ENCODE assay signal across 25 cellular contexts in genomic region chr10:14403846-14404623, GRCh38.
A peak's percentile ranks its signal among the peaks of the same experiment; 100 is the strongest.
DNase-seq lines count a peak whose midpoint lies in the region; ATAC-seq, FAIRE-seq and TF ChIP-seq lines count a peak whose summit lies in the region.
"Had no signal": no experiment of that assay in that cellular context is flagged by ENCODE, and none has a peak within 500 bp of the region (broad histone marks: within the 10 kb centered on the region; RNA-seq: fewer than 3 reads in every experiment).

No MANE protein-coding gene starts in this region.

- peaks cover 0 to 5% of the 10 kb centered on the region in 2 experiments; a peak in 1 of 4 replicates for H3K79me1 ChIP-seq in IMR-90 (ENCODE audit: low read depth in 1 of 2, low read length in 2 of 2)

- peak overlapping the region; percentile 99 for H3K18ac ChIP-seq in IMR-90 (ENCODE audit: low read depth, low read length)

- H3K23ac ChIP-seq in IMR-90 (ENCODE audit: low read depth, low read length): peak overlapping the region; percentile 98

- ATAC-seq in IMR-90 (ENCODE audit: low read depth): no peak
- ATAC-seq: activated naive CD8-positive, alpha-beta T cell treated with anti-CD3 and anti-CD28 coated beads, Interleukin-2, amount 50 U/mL, for 24 hours; HCT116; sciatic nerve; stimulated activated naive B cell treated with anti-CD40 and anti-IgM and Interleukin-4, amounts not matched to agents 10 μg/mL and 1 μg/mL and 100 μg/mL, for 72 hours had no signal

- peak overlapping the region; percentile 100 for H2BK5ac ChIP-seq in IMR-90 (ENCODE audit: low read depth, low read length, poor library complexity, severe bottlenecking)

- H3K4me3 ChIP-seq in IMR-90 (ENCODE audit: insufficient read depth, low read depth, low read length): no peak overlapping the region
- H3K4me3 ChIP-seq in keratinocyte (ENCODE audit: control insufficient read depth in 2 of 3, extremely low read depth in 1 of 3, insufficient read depth in 2 of 3, low read depth in 1 of 3, low read length in 3 of 3): no peak overlapping the region
- H3K4me3 ChIP-seq in skeletal muscle satellite cell (ENCODE audit: low read length): no peak overlapping the region
- H3K4me3 ChIP-seq: lung, ovary had no signal

- CTCF ChIA-PET in IMR-90 (lab: Yijun Ruan, JAX): interaction anchor here (0.5 kb wide), 1 partner anchor 215 kb away, joined by 3 read pairs; no protein-coding TSS in a partner anchor

- H2AFZ ChIP-seq in IMR-90 (replicated peaks; ENCODE audit: low read length, poor library complexity) (peak overlapping the region; percentile 54), keratinocyte (ENCODE audit: control insufficient read depth, low read length) (no peak overlapping the region)

- H2BK20ac ChIP-seq in IMR-90 (ENCODE audit: low read depth, low read length): peak overlapping the region; percentile 100

- FAIRE-seq in keratinocyte (lab: Jason Lieb, UNC): peak; percentile 9
- FAIRE-seq: frontal cortex, kidney had no signal

- H2BK15ac ChIP-seq in IMR-90 (ENCODE audit: low read depth, low read length): peak overlapping the region; percentile 76

- H3K36me3 ChIP-seq in IMR-90 (ENCODE audit: control insufficient read depth, insufficient read depth, low read length) (no peaks in the 10 kb centered on the region), keratinocyte (ENCODE audit: control insufficient read depth in 2 of 2, extremely low read depth in 1 of 2, insufficient read depth in 2 of 2, low read length in 2 of 2) (no peaks in the 10 kb centered on the region), skeletal muscle satellite cell (ENCODE audit: insufficient read depth, low read length) (no peaks in the 10 kb centered on the region)
- H3K36me3 ChIP-seq: ovary, thoracic aorta, WERI-Rb-1 had no signal

- POLR2A ChIA-PET in IMR-90 (lab: Charles Lee; ENCODE audit: unreplicated experiment): no interaction called here

- DNase-seq in IMR-90: no peak
- no peak for DNase-seq in keratinocyte (ENCODE audit: low read depth, low spot score)
- DNase-seq in activated CD4-positive, alpha-beta T cell treated with anti-CD3 and anti-CD28 coated beads for 4 hours: no peak
- no peak for DNase-seq in stimulated activated CD4-positive, alpha-beta T cell treated with anti-CD3 and anti-CD28 coated beads, Interleukin-1b, Interleukin-23, amount 100 ng/mL, for 48 hours
- no peak for DNase-seq in erythroblast (lab: John Stamatoyannopoulos, UW)
- DNase-seq: activated CD8-positive, alpha-beta memory T cell treated with anti-CD3 and anti-CD28 coated beads, Interleukin-2, amount 50 U/mL, for 48 hours; activated effector memory CD4-positive, alpha-beta T cell treated with anti-CD3 and anti-CD28 coated beads, Interleukin-2, amount 50 U/mL, for 16 hours; activated naive CD8-positive, alpha-beta T cell treated with anti-CD3 and anti-CD28 coated beads, Interleukin-2, amount 50 U/mL, for 24 hours; DMS53; kidney; NCI-H1436 treated with DMSO at 0.1 percent for 48 hours; NCI-H2171 treated with DMSO at 0.1 percent for 48 hours; OCI-M1; SIG-M5; stimulated activated CD4-positive, alpha-beta T cell treated with anti-CD3 and anti-CD28 coated beads, Interleukin-2, amount 100 ng/mL, for 24 hours; stimulated activated naive B cell treated with anti-CD40 and anti-IgM and Interleukin-4, amounts not matched to agents 10 μg/mL and 1 μg/mL and 100 μg/mL, for 72 hours; WERI-Rb-1 had no signal

- H3K9me1 ChIP-seq in IMR-90 (ENCODE audit: insufficient read depth, low read length) (peaks cover 31% of the 10 kb centered on the region), keratinocyte (ENCODE audit: control insufficient read depth, extremely low read depth, insufficient read depth, low read length) (no peaks in the 10 kb centered on the region)

- intact Hi-C loops in IMR-90 (cut with micrococcal nuclease): no loop called here

- peaks cover 30% of the 10 kb centered on the region for H3K4me1 ChIP-seq in IMR-90 (ENCODE audit: control insufficient read depth, insufficient read depth, low read length)
- H3K4me1 ChIP-seq in keratinocyte (ENCODE audit: control insufficient read depth, extremely low read depth, insufficient read depth, low read length): peaks cover 22% of the 10 kb centered on the region
- peaks cover 32% of the 10 kb centered on the region for H3K4me1 ChIP-seq in skeletal muscle satellite cell (ENCODE audit: control insufficient read depth, insufficient read depth, low read length)

- H3K4ac ChIP-seq in IMR-90 (ENCODE audit: low read depth, low read length): peak overlapping the region; percentile 99

- TF ChIP-seq CTCF in IMR-90 (conservative IDR thresholded peaks at IDR 0.05; ENCODE audit: low read depth, low read length) (no peak), VCaP (conservative IDR thresholded peaks at IDR 0.05) (no peak), keratinocyte (optimal IDR thresholded peaks at IDR 0.05 in 1 of 3, IDR thresholded peaks at IDR 0.05 in 1 of 3, conservative IDR thresholded peaks at IDR 0.05 in 1 of 3; ENCODE audit: extremely low read depth in 1 of 3, insufficient read depth in 2 of 3, low read length in 3 of 3) (no peak)

- H4K91ac ChIP-seq in IMR-90 (ENCODE audit: insufficient read depth, low read depth, low read length): peak overlapping the region; percentile 98

- no peaks in the 10 kb centered on the region for H3K27me3 ChIP-seq in IMR-90 (ENCODE audit: control insufficient read depth, insufficient read depth, low read length)
- H3K27me3 ChIP-seq in keratinocyte (ENCODE audit: control insufficient read depth, extremely low read depth, insufficient read depth, low read length): no peaks in the 10 kb centered on the region
- peaks cover 4% of the 10 kb centered on the region for H3K27me3 ChIP-seq in skeletal muscle satellite cell (ENCODE audit: control insufficient read depth, insufficient read depth, low read length)
- H3K27me3 ChIP-seq: ovary had no signal

- H3K9me3 ChIP-seq in IMR-90 (ENCODE audit: control insufficient read depth, insufficient read depth, low read length) (no peaks in the 10 kb centered on the region), keratinocyte (ENCODE audit: control insufficient read depth, low read depth, low read length) (no peaks in the 10 kb centered on the region), skeletal muscle satellite cell (replicated peaks; ENCODE audit: low read length) (no peaks in the 10 kb centered on the region)
- H3K9me3 ChIP-seq: ovary, thoracic aorta had no signal

- peak overlapping the region; percentile 79 to 96 for H4K8ac ChIP-seq in IMR-90 (ENCODE audit: low read depth in 2 of 2, low read length in 2 of 2)

- dilution Hi-C loops in IMR-90 (cut with HindIII; ENCODE audit: low sequenced_read_pairs, unreplicated experiment) (no loop called here), keratinocyte (cut with MboI; ENCODE audit: extremely low pct_ligation_motif_present, low sequenced_read_pairs) (no loop called here)

- no TSS peak for BruUV-seq in IMR-90 (replicated peaks; lab: Mats Ljungman, UMichigan)

- H3K27ac ChIP-seq in IMR-90 (ENCODE audit: insufficient read depth, low read length): peak overlapping the region; percentile 100
- H3K27ac ChIP-seq in VCaP: peak overlapping the region; percentile 96
- H3K27ac ChIP-seq in keratinocyte (ENCODE audit: control insufficient read depth, insufficient read depth, low read length): no peak overlapping the region
- H3K27ac ChIP-seq: ovary, thoracic aorta, WERI-Rb-1 had no signal

- 75% methylated on average over 5 of the region's 8 CpGs; no CpG with 5 or more reads in 1 of the 2 experiments for WGBS in IMR-90 (ENCODE audit: extremely low coverage in 2 of 2, insufficient read length in 1 of 2), 2 experiments

- H2AK9ac ChIP-seq in IMR-90 (replicated peaks; ENCODE audit: low read depth, low read length, poor library complexity): peak overlapping the region; percentile 38

- H3K56ac ChIP-seq in IMR-90 (ENCODE audit: extremely low read depth, insufficient read depth, low read length): peak overlapping the region; percentile 97

- TF ChIP-seq POLR2A in IMR-90 (IDR thresholded peaks at IDR 0.05; ENCODE audit: low read depth, low read length) (no peak), erythroblast (IDR thresholded peaks at IDR 0.05; ENCODE audit: low read length) (no peak)

- H2BK120ac ChIP-seq in IMR-90 (ENCODE audit: low read depth, low read length): peak overlapping the region; percentile 100

- peak overlapping the region; percentile 100 for H2AK5ac ChIP-seq in IMR-90 (ENCODE audit: low read depth, low read length)

- H3K9ac ChIP-seq in IMR-90 (ENCODE audit: low read depth, low read length) (peak overlapping the region; percentile 15; the same call in 1 of the 2 replicates), keratinocyte (ENCODE audit: control insufficient read depth, extremely low read depth, insufficient read depth, low read length) (no peak overlapping the region), skeletal muscle satellite cell (ENCODE audit: low read depth, low read length) (peak overlapping the region; percentile 66)

- in situ Hi-C loops in IMR-90 (cut with MboI; ENCODE audit: low sequenced_read_pairs): no loop called here

- H3K4me2 ChIP-seq in IMR-90 (ENCODE audit: low read depth, low read length) (no peak overlapping the region), keratinocyte (ENCODE audit: control insufficient read depth, extremely low read depth, insufficient read depth, low read depth, low read length) (no peak overlapping the region), skeletal muscle satellite cell (ENCODE audit: low read length) (no peak overlapping the region)

- no peaks in the 10 kb centered on the region for H3K79me2 ChIP-seq in keratinocyte (ENCODE audit: control insufficient read depth, insufficient read depth, low read length)

- H4K20me1 ChIP-seq in IMR-90 (ENCODE audit: insufficient read depth, low read length) (no peaks in the 10 kb centered on the region), keratinocyte (ENCODE audit: control insufficient read depth, extremely low read depth, insufficient read depth, low read length) (no peaks in the 10 kb centered on the region)

- peak overlapping the region; percentile 99 for H4K5ac ChIP-seq in IMR-90 (ENCODE audit: low read depth, low read length)

- H3K14ac ChIP-seq in IMR-90 (replicated peaks; ENCODE audit: low read depth, low read length): peak overlapping the region; percentile 99

- no peak for TF ChIP-seq RAD21 in IMR-90 (IDR thresholded peaks at IDR 0.05; ENCODE audit: low read length)

TF ChIP-seq in IMR-90, 13 proteins besides CTCF, POLR2A, EP300 and RAD21 (continues in another document):
- TF ChIP-seq USF2 (IDR thresholded peaks at IDR 0.05; ENCODE audit: low read depth, low read length): no peak
